In genomic region chr2:163462993-163463392, GRCh38 we compare ENCODE assay signal across 21 cellular contexts.
DNase-seq lines count a peak whose midpoint lies in the region; FAIRE-seq and TF ChIP-seq lines count a peak whose summit lies in the region.
"Had no signal": no experiment of that assay in that cellular context is flagged by ENCODE, and none has a peak within 500 bp of the region (broad histone marks: within the 10 kb centered on the region; RNA-seq: fewer than 3 reads in every experiment).

No MANE protein-coding gene starts in this region.

- TF ChIP-seq CTCF in H1 (IDR thresholded peaks at IDR 0.05; ENCODE audit: control extremely low read depth in 1 of 3, insufficient read depth in 1 of 3, low read depth in 1 of 3, low read length in 3 of 3) (no peak), colonic mucosa (IDR thresholded peaks at IDR 0.05) (no peak), esophagus squamous epithelium (IDR thresholded peaks at IDR 0.05) (no peak)

- H4K5ac ChIP-seq in H1 (ENCODE audit: insufficient read length, low read depth, low read length), result no peak overlapping the region

- FAIRE-seq in H1 (lab: Jason Lieb, UNC), result no peak
- FAIRE-seq: A549, D721Med, GM12892, GM18507, HepG2 had no signal

- intact Hi-C loops in colonic mucosa (cut with DNase I) (no loop called here), esophagus squamous epithelium (cut with DNase I) (no loop called here)

- H2AK5ac ChIP-seq in H1 (ENCODE audit: low read depth, low read length), result no peak overlapping the region

- no peak overlapping the region for H3K4ac ChIP-seq in H1 (replicated peaks; ENCODE audit: insufficient read length, low read depth, low read length)

- TF ChIP-seq POLR2A in H1 (IDR thresholded peaks at IDR 0.05; ENCODE audit: control extremely low read depth in 1 of 2, low read depth in 2 of 2, low read length in 2 of 2) (no peak), esophagus squamous epithelium (IDR thresholded peaks at IDR 0.05) (no peak)

- H3K9me3 ChIP-seq in H1 (ENCODE audit: insufficient read depth in 2 of 2, low read depth in 1 of 2, low read length in 1 of 2) (no peaks in the 10 kb centered on the region), colonic mucosa (no peaks in the 10 kb centered on the region), esophagus squamous epithelium (no peaks in the 10 kb centered on the region)
- H3K9me3 ChIP-seq: A549, Caco-2 had no signal

- DNase-seq in NCI-H748 (lab: John Stamatoyannopoulos, UW; ENCODE audit: unreplicated experiment) (peak; percentile 40), NCI-H748 treated with DMSO at 0.1 percent for 48 hours (lab: John Stamatoyannopoulos, UW) (no peak), NCI-H69 (lab: John Stamatoyannopoulos, UW) (peak; percentile 70), H1 (ENCODE audit: low read depth in 1 of 2, low spot score in 2 of 2) (no peak), glomerular visceral epithelial cell (ENCODE audit: extremely low spot score) (no peak), colonic mucosa (no peak), esophagus squamous epithelium (lab: John Stamatoyannopoulos, UW) (no peak)
- DNase-seq: AML-193; Caco-2; CD4-positive, alpha-beta T cell; DMS153; DMS79; GDM1; GOT3; H9 had no signal

- H2BK120ac ChIP-seq in H1 (replicated peaks; ENCODE audit: low read depth, low read length), result no peak overlapping the region

- H3K79me1 ChIP-seq in H1 (ENCODE audit: low read depth, low read length), result no peaks in the 10 kb centered on the region

- H3K4me2 ChIP-seq in H1 (ENCODE audit: insufficient read depth in 1 of 2, low read depth in 2 of 2, low read length in 2 of 2), result no peak overlapping the region
- H3K4me2 ChIP-seq: A549 had no signal

- H4K8ac ChIP-seq in H1 (ENCODE audit: extremely low read depth, insufficient read depth, low read length), result no peak overlapping the region; the same call in 1 of the 2 replicates

- no peaks in the 10 kb centered on the region; a peak in 1 of 7 replicates for H3K27me3 ChIP-seq in H1 (replicated peaks in 1 of 4; ENCODE audit: control insufficient read depth in 3 of 4, extremely low read depth in 1 of 4, insufficient read depth in 3 of 4, low read length in 3 of 4)
- no peaks in the 10 kb centered on the region for H3K27me3 ChIP-seq in colonic mucosa
- H3K27me3 ChIP-seq in esophagus squamous epithelium, result no peaks in the 10 kb centered on the region

- POLR2A ChIA-PET in H1 (lab: Charles Lee; ENCODE audit: partially characterized antibody), result interaction anchor here (1.3 kb wide), 1 partner anchor 9 kb away, joined by 3 read pairs; no protein-coding TSS in a partner anchor

- 0 out of 2 replicates have a peak overlapping the region, but pooled peaks have one; percentile 4 for H2AFZ ChIP-seq in H1 (ENCODE audit: low read length)

- H2BK5ac ChIP-seq in H1 (ENCODE audit: low read depth, low read length), result no peak overlapping the region

- no peak for TF ChIP-seq RAD21 in H1 (IDR thresholded peaks at IDR 0.05 in 1 of 2, conservative IDR thresholded peaks at IDR 0.05 in 1 of 2; ENCODE audit: low read depth in 2 of 2, low read length in 2 of 2)

- H3K36me3 ChIP-seq in H1 (ENCODE audit: control insufficient read depth in 2 of 4, insufficient read depth in 4 of 4, low read length in 3 of 4) (no peaks in the 10 kb centered on the region), colonic mucosa (no peaks in the 10 kb centered on the region), esophagus squamous epithelium (no peaks in the 10 kb centered on the region)

- H3K4me3 ChIP-seq in H1 (ENCODE audit: extremely low read depth in 1 of 4, insufficient read depth in 2 of 4, low read depth in 3 of 4, low read length in 4 of 4), result no peak overlapping the region
- H3K4me3 ChIP-seq in colonic mucosa, result no peak overlapping the region
- no peak overlapping the region for H3K4me3 ChIP-seq in esophagus squamous epithelium
- H3K4me3 ChIP-seq: A549 had no signal

- H4K20me1 ChIP-seq in H1 (replicated peaks in 1 of 2; ENCODE audit: control insufficient read depth in 1 of 2, insufficient read depth in 2 of 2, low read length in 2 of 2), result no peaks in the 10 kb centered on the region

- H3K4me1 ChIP-seq in H1 (replicated peaks in 1 of 4; ENCODE audit: control insufficient read depth in 3 of 4, insufficient read depth in 4 of 4, low read length in 3 of 4), result no peaks in the 10 kb centered on the region
- no peaks in the 10 kb centered on the region for H3K4me1 ChIP-seq in colonic mucosa
- peaks cover 0 to 5% (median 0%) of the 10 kb centered on the region in 3 donors for H3K4me1 ChIP-seq in esophagus squamous epithelium
- H3K4me1 ChIP-seq: A549, Caco-2 had no signal

- no peak overlapping the region for H3K23ac ChIP-seq in H1 (ENCODE audit: insufficient read length)

- H3K56ac ChIP-seq in H1 (replicated peaks; ENCODE audit: insufficient read length, low read depth, low read length), result no peak overlapping the region

- CTCF ChIA-PET in H1 (lab: Charles Lee; ENCODE audit: partially characterized antibody), result interaction anchor here (0.6 to 2.0 kb wide), 4 partner anchors 9 to 294 kb away, joined by 3 to 6 read pairs (median 4); no protein-coding TSS in a partner anchor

- H2BK12ac ChIP-seq in H1 (ENCODE audit: low read depth, low read length), result no peak overlapping the region

- 83% methylated on average over 5 of the region's 5 CpGs; no CpG with 5 or more reads in 1 of the 2 experiments for WGBS in H1 (ENCODE audit: extremely low coverage in 1 of 2, insufficient coverage in 1 of 2, insufficient read length in 1 of 2, insufficient replicate concordance in 2 of 2, low coverage in 1 of 2, low lambda C conversion rate in 2 of 2, missing lambda C conversion rate in 1 of 2), 2 experiments
- WGBS in esophagus squamous epithelium, 2 donors, result 87 to 92% methylated on average over 5 of the region's 5 CpGs

- H3K18ac ChIP-seq in H1 (ENCODE audit: extremely low read depth, low read length), result no peak overlapping the region

- no peak for TF ChIP-seq EP300 in H1 (IDR thresholded peaks at IDR 0.05; ENCODE audit: borderline replicate concordance in 1 of 2, low read depth in 2 of 2, low read length in 2 of 2)

- no peaks in the 10 kb centered on the region for H3K79me2 ChIP-seq in H1 (ENCODE audit: control insufficient read depth in 1 of 2, insufficient read depth in 2 of 2, low read length in 2 of 2)

- no peak overlapping the region for H3K27ac ChIP-seq in H1 (ENCODE audit: low read depth, low read length)
- H3K27ac ChIP-seq in colonic mucosa, result no peak overlapping the region
- H3K27ac ChIP-seq in esophagus squamous epithelium, result no peak overlapping the region
- H3K27ac ChIP-seq: A549, C4-2B had no signal

- H3K9ac ChIP-seq in H1 (replicated peaks in 1 of 4; ENCODE audit: extremely low read depth in 1 of 4, low read depth in 3 of 4, low read length in 3 of 4) (no peak overlapping the region), colonic mucosa (ENCODE audit: low read depth in 2 of 2, low read length in 2 of 2) (no peak overlapping the region)

- no peak overlapping the region for H3K14ac ChIP-seq in H1 (ENCODE audit: insufficient read length)

- no peak overlapping the region for H4K91ac ChIP-seq in H1 (replicated peaks; ENCODE audit: insufficient read length, low read length)

- H2BK20ac ChIP-seq in H1 (ENCODE audit: low read length), result no peak overlapping the region

- H3K23me2 ChIP-seq in H1 (ENCODE audit: low read depth, low read length), result no peaks in the 10 kb centered on the region

- H2BK15ac ChIP-seq in H1 (ENCODE audit: low read length), result no peak overlapping the region

TF ChIP-seq in H1, 55 proteins besides CTCF, POLR2A, EP300 and RAD21:
- TF ChIP-seq PHF8 (conservative IDR thresholded peaks at IDR 0.05; ENCODE audit: low read depth, low read length) (no peak), SP1 (IDR thresholded peaks at IDR 0.05; ENCODE audit: low read depth, low read length) (peak; percentile 36; the same call in 1 of the 2 replicates), JUND (IDR thresholded peaks at IDR 0.05; ENCODE audit: low read length) (no peak), SIN3A (conservative IDR thresholded peaks at IDR 0.05 in 1 of 2, IDR thresholded peaks at IDR 0.05 in 1 of 2; ENCODE audit: low read depth in 1 of 2, low read length in 2 of 2) (no peak)

Comparison
In these comparisons a context has a peak if more than half of its experiments do, and no peak if none do; other contexts are left out.
1. DNase-seq: peak in NCI-H748 (single experiment) and NCI-H69 (single experiment); none in NCI-H748 treated with DMSO at 0.1 percent for 48 hours (single experiment), H1 (0 of 2), glomerular visceral epithelial cell (single experiment), colonic mucosa (single experiment) and esophagus squamous epithelium (single experiment).